ENCODE assay signal across 20 cellular contexts in genomic region chr2:8710951-8711350, GRCh38.
"Had no signal": no experiment of that assay in that cellular context is flagged by ENCODE, and none has a peak within 500 bp of the region (broad histone marks: within the 10 kb centered on the region; RNA-seq: fewer than 3 reads in every experiment).

No MANE protein-coding gene starts in this region.

- H3K27ac Mint-ChIP-seq: dendritic cell treated with granulocyte-macrophage colony-stimulating factor and Interleukin-4, amounts not matched to agents 40 ng/mL and 50 ng/mL, for 4 days; effector memory CD8-positive, alpha-beta T cell; natural killer cell treated with Interleukin-12 subunit alpha and Interleukin-12 subunit beta and Interleukin-15 and Interleukin-18, amount 100 ng/mL, for 72 hours; stimulated activated naive B cell treated with anti-CD40 and anti-IgM and Interleukin-4, amounts not matched to agents 10 μg/mL and 1 μg/mL and 100 μg/mL, for 72 hours had no signal

- H3K36me3 ChIP-seq: left ventricle myocardium inferior, lower lobe of right lung, sigmoid colon, transverse colon had no signal

- H3K27me3 ChIP-seq: hepatocyte, sigmoid colon, testis, transverse colon had no signal

- H2AFZ ChIP-seq: hepatocyte had no signal

- H3K4me1 ChIP-seq: left ventricle myocardium inferior, lower lobe of right lung, sigmoid colon, testis had no signal

- FAIRE-seq: kidney had no signal

- H3K4me1 Mint-ChIP-seq: stimulated activated naive B cell treated with anti-CD40 and anti-IgM and Interleukin-4, amounts not matched to agents 10 μg/mL and 1 μg/mL and 100 μg/mL, for 72 hours; stimulated activated naive CD8-positive, alpha-beta T cell treated with anti-CD3 and anti-CD28 coated beads, Interleukin-15, amount 100 ng/mL, for 72 hours had no signal

- ATAC-seq: effector memory CD8-positive, alpha-beta T cell; left cardiac atrium; lower lobe of right lung; natural killer cell treated with Interleukin-12 subunit alpha and Interleukin-12 subunit beta and Interleukin-15 and Interleukin-18, amount 100 ng/mL, for 72 hours; stimulated activated naive B cell treated with anti-CD40 and anti-IgM and Interleukin-4, amounts not matched to agents 10 μg/mL and 1 μg/mL and 100 μg/mL, for 72 hours; stimulated activated naive CD8-positive, alpha-beta T cell treated with anti-CD3 and anti-CD28 coated beads, Interleukin-15, amount 100 ng/mL, for 72 hours had no signal

- H3K27ac ChIP-seq: hepatocyte, left ventricle myocardium inferior, lower lobe of right lung, sigmoid colon, skin epidermis, testis, transverse colon had no signal

- H3K9me3 ChIP-seq: left ventricle myocardium inferior, lower lobe of right lung, sigmoid colon, testis, transverse colon had no signal

- H3K4me2 ChIP-seq: hepatocyte had no signal

- H3K79me2 ChIP-seq: hepatocyte had no signal

- DNase-seq: effector memory CD8-positive, alpha-beta T cell; foreskin melanocyte; kidney; left cardiac atrium; left ventricle myocardium inferior; lower lobe of right lung; mesenchymal stem cell; midbrain; posterior cingulate gyrus; sigmoid colon; stimulated activated CD4-positive, alpha-beta T cell treated with anti-CD3 and anti-CD28 coated beads, Interleukin-2, amount 100 ng/mL, for 24 hours; stimulated activated CD4-positive, alpha-beta T cell treated with anti-CD3 and anti-CD28 coated beads, Interleukin-4, amount 100 ng/mL, for 4 hours; stimulated activated naive B cell treated with anti-CD40 and anti-IgM and Interleukin-4, amounts not matched to agents 10 μg/mL and 1 μg/mL and 100 μg/mL, for 72 hours; stimulated activated naive CD8-positive, alpha-beta T cell treated with anti-CD3 and anti-CD28 coated beads, Interleukin-15, amount 100 ng/mL, for 72 hours; testis; transverse colon had no signal

- H3K4me3 ChIP-seq: hepatocyte, left ventricle myocardium inferior, lower lobe of right lung, sigmoid colon, skin epidermis, testis, transverse colon had no signal

- H3K4me3 Mint-ChIP-seq: dendritic cell treated with granulocyte-macrophage colony-stimulating factor and Interleukin-4, amounts not matched to agents 40 ng/mL and 50 ng/mL, for 4 days; effector memory CD8-positive, alpha-beta T cell; natural killer cell treated with Interleukin-12 subunit alpha and Interleukin-12 subunit beta and Interleukin-15 and Interleukin-18, amount 100 ng/mL, for 72 hours; stimulated activated naive B cell treated with anti-CD40 and anti-IgM and Interleukin-4, amounts not matched to agents 10 μg/mL and 1 μg/mL and 100 μg/mL, for 72 hours; stimulated activated naive CD8-positive, alpha-beta T cell treated with anti-CD3 and anti-CD28 coated beads, Interleukin-15, amount 100 ng/mL, for 72 hours had no signal
